ENCODE assay signal across 16 cellular contexts in genomic region chr2:187271825-187272224, GRCh38.
DNase-seq lines count a peak whose midpoint lies in the region; ATAC-seq and TF ChIP-seq lines count a peak whose summit lies in the region.
"Had no signal": no experiment of that assay in that cellular context is flagged by ENCODE, and none has a peak within 500 bp of the region (broad histone marks: within the 10 kb centered on the region; RNA-seq: fewer than 3 reads in every experiment).

No MANE protein-coding gene starts in this region.

- no peaks in the 10 kb centered on the region for H3F3A ChIP-seq in PC-3 (ENCODE audit: low read length, unreplicated experiment)

- intact Hi-C loops in HCT116 (cut with micrococcal nuclease), result no loop called here
- intact Hi-C loops in PC-3 (cut with micrococcal nuclease), result no loop called here
- intact Hi-C loops in activated CD4-positive, alpha-beta T cell treated with anti-CD3 and anti-CD28 coated beads, Interleukin-2, amount 10 ng/mL, durations not matched to agents 24 days and 14 days (cut with micrococcal nuclease), result no loop called here
- intact Hi-C loops in prostate gland (cut with DNase I), result no loop called here

- no peak overlapping the region for H2AFZ ChIP-seq in HCT116 (ENCODE audit: low read depth, low read length, poor library complexity, severe bottlenecking)
- no peak overlapping the region for H2AFZ ChIP-seq in PC-3 (ENCODE audit: low read length)
- H2AFZ ChIP-seq: GM23248 had no signal

- H3K27me3 ChIP-seq in HCT116 (ENCODE audit: insufficient read depth, low read length) (no peaks in the 10 kb centered on the region), PC-3 (ENCODE audit: low read length) (no peaks in the 10 kb centered on the region), foreskin keratinocyte (no peaks in the 10 kb centered on the region), prostate gland (replicated peaks; ENCODE audit: insufficient read depth) (no peaks in the 10 kb centered on the region)
- H3K27me3 ChIP-seq: BE2C had no signal

- no peaks in the 10 kb centered on the region for H4K20me1 ChIP-seq in HCT116 (ENCODE audit: insufficient read depth)
- no peaks in the 10 kb centered on the region for H4K20me1 ChIP-seq in PC-3 (ENCODE audit: low read length)

- no peaks in the 10 kb centered on the region for H3K79me2 ChIP-seq in HCT116 (ENCODE audit: insufficient read depth, low read length)
- H3K79me2 ChIP-seq in PC-3 (ENCODE audit: low read length), result no peaks in the 10 kb centered on the region

- peak; percentile 49 for ATAC-seq in GM19351 (IDR thresholded peaks at IDR 0.05; ENCODE audit: unreplicated experiment)
- ATAC-seq in HCT116, result peak; percentile 44; the same call in 1 of the 2 replicates
- ATAC-seq in PC-3, result no peak
- peak; percentile 28 for ATAC-seq in foreskin keratinocyte
- no peak for ATAC-seq in GM18870 (IDR thresholded peaks at IDR 0.05; ENCODE audit: unreplicated experiment)
- ATAC-seq: A549, K562 had no signal

- H3K27me3 Mint-ChIP-seq in activated CD4-positive, alpha-beta T cell treated with anti-CD3 and anti-CD28 coated beads, Interleukin-2, amount 10 ng/mL, durations not matched to agents 24 days and 14 days, result no peaks in the 10 kb centered on the region
- H3K27me3 Mint-ChIP-seq: CD4-positive, alpha-beta memory T cell had no signal

- H3K9me3 ChIP-seq in HCT116 (ENCODE audit: control insufficient read depth in 1 of 2, insufficient read depth in 1 of 2, low read depth in 1 of 2, low read length in 2 of 2) (no peaks in the 10 kb centered on the region), PC-3 (ENCODE audit: low read length) (no peaks in the 10 kb centered on the region), prostate gland (no peaks in the 10 kb centered on the region)
- H3K9me3 ChIP-seq: A549, BE2C had no signal

- BruUV-seq in HCT116 (replicated peaks; lab: Mats Ljungman, UMichigan) (no TSS peak), PC-3 (replicated peaks; lab: Mats Ljungman, UMichigan) (no TSS peak)

- no peak overlapping the region for H3K4me3 Mint-ChIP-seq in activated CD4-positive, alpha-beta T cell treated with anti-CD3 and anti-CD28 coated beads, Interleukin-2, amount 10 ng/mL, durations not matched to agents 24 days and 14 days
- H3K4me3 Mint-ChIP-seq: CD4-positive, alpha-beta memory T cell; H9 had no signal

- H3K36me3 ChIP-seq in HCT116 (ENCODE audit: control insufficient read depth in 1 of 2, insufficient read depth in 2 of 2, low read length in 2 of 2) (no peaks in the 10 kb centered on the region), PC-3 (ENCODE audit: low read depth, low read length) (no peaks in the 10 kb centered on the region), prostate gland (no peaks in the 10 kb centered on the region)
- H3K36me3 ChIP-seq: BE2C had no signal

- H3K9ac ChIP-seq in HCT116 (ENCODE audit: low read length), result no peak overlapping the region
- H3K9ac ChIP-seq in PC-3 (ENCODE audit: low read length), result no peak overlapping the region
- H3K9ac ChIP-seq: GM23248 had no signal

- H3K27ac ChIP-seq in HCT116 (ENCODE audit: low read depth, low read length) (no peak overlapping the region), PC-3 (ENCODE audit: low read length) (no peak overlapping the region), foreskin keratinocyte (no peak overlapping the region), prostate gland (no peak overlapping the region)
- H3K27ac ChIP-seq: A549, C4-2B, GM23248 had no signal

- H3K4me2 ChIP-seq in HCT116 (ENCODE audit: low read length), result no peak overlapping the region
- no peak overlapping the region for H3K4me2 ChIP-seq in PC-3 (ENCODE audit: low read length)
- H3K4me2 ChIP-seq: A549 had no signal

- DNase-seq in HCT116 (ENCODE audit: low read depth, low spot score) (no peak), PC-3 (no peak), foreskin keratinocyte (no peak), prostate gland (ENCODE audit: low spot score) (no peak)
- DNase-seq in activated CD4-positive, alpha-beta T cell treated with anti-CD3 and anti-CD28 coated beads, Interleukin-2, amount 10 ng/mL, durations not matched to agents 24 days and 14 days, result no peak
- DNase-seq: BE2C; CD4-positive, alpha-beta memory T cell; DND-41; GDM1; GM23248; H9 had no signal

- no peak overlapping the region for H3K27ac Mint-ChIP-seq in activated CD4-positive, alpha-beta T cell treated with anti-CD3 and anti-CD28 coated beads, Interleukin-2, amount 10 ng/mL, durations not matched to agents 24 days and 14 days
- H3K27ac Mint-ChIP-seq: CD4-positive, alpha-beta memory T cell had no signal

- POLR2A ChIA-PET in HCT116 (lab: Charles Lee) (no interaction called here), PC-3 (lab: Charles Lee; ENCODE audit: unreplicated experiment) (no interaction called here)

- H3K4me1 ChIP-seq in HCT116 (ENCODE audit: control insufficient read depth in 1 of 2, insufficient read depth in 2 of 2, low read length in 2 of 2) (no peaks in the 10 kb centered on the region), PC-3 (ENCODE audit: insufficient read depth, low read length) (no peaks in the 10 kb centered on the region), foreskin keratinocyte (no peaks in the 10 kb centered on the region), prostate gland (replicated peaks) (no peaks in the 10 kb centered on the region)
- H3K4me1 ChIP-seq: A549, BE2C had no signal

- TF ChIP-seq POLR2A in HCT116 (IDR thresholded peaks at IDR 0.05; ENCODE audit: borderline replicate concordance, extremely low read depth, insufficient read depth, insufficient read length), result no peak
- no peak for TF ChIP-seq POLR2A in prostate gland (IDR thresholded peaks at IDR 0.05)

- H3K4me1 Mint-ChIP-seq in activated CD4-positive, alpha-beta T cell treated with anti-CD3 and anti-CD28 coated beads, Interleukin-2, amount 10 ng/mL, durations not matched to agents 24 days and 14 days, result no peaks in the 10 kb centered on the region
- H3K4me1 Mint-ChIP-seq: CD4-positive, alpha-beta memory T cell had no signal

- TF ChIP-seq CTCF in HCT116 (IDR thresholded peaks at IDR 0.05 in 2 of 3, conservative IDR thresholded peaks at IDR 0.05 in 1 of 3; ENCODE audit: borderline replicate concordance in 1 of 3, insufficient read depth in 1 of 3, low read depth in 2 of 3, low read length in 2 of 3), result no peak
- TF ChIP-seq CTCF in PC-3 (conservative IDR thresholded peaks at IDR 0.05; ENCODE audit: low read depth, low read length), result 0 out of 2 replicates have a peak, but pooled peaks have one; percentile 12
- peak; percentile 20 for TF ChIP-seq CTCF in foreskin keratinocyte (conservative IDR thresholded peaks at IDR 0.05)
- TF ChIP-seq CTCF in prostate gland (IDR thresholded peaks at IDR 0.05), result no peak

- TF ChIP-seq RAD21 in HCT116 (IDR thresholded peaks at IDR 0.05; ENCODE audit: low read depth), result no peak

- no peaks in the 10 kb centered on the region for H3K36me3 Mint-ChIP-seq in activated CD4-positive, alpha-beta T cell treated with anti-CD3 and anti-CD28 coated beads, Interleukin-2, amount 10 ng/mL, durations not matched to agents 24 days and 14 days (ENCODE audit: low read depth)
- H3K36me3 Mint-ChIP-seq: CD4-positive, alpha-beta memory T cell had no signal

- CTCF ChIA-PET in HCT116 (lab: Charles Lee) (no interaction called here), PC-3 (lab: Charles Lee) (no interaction called here)

- H3K9me3 Mint-ChIP-seq in activated CD4-positive, alpha-beta T cell treated with anti-CD3 and anti-CD28 coated beads, Interleukin-2, amount 10 ng/mL, durations not matched to agents 24 days and 14 days, result no peaks in the 10 kb centered on the region
- H3K9me3 Mint-ChIP-seq: H9 had no signal

- RAD21 ChIA-PET in HCT116 (lab: Charles Lee; ENCODE audit: low non-redundant PET in 1 of 2, low total read pairs in 2 of 2, uncharacterized antibody in 2 of 2, unreplicated experiment in 2 of 2), result no interaction called here

- H3K9me2 ChIP-seq in HCT116 (ENCODE audit: insufficient read depth) (no peaks in the 10 kb centered on the region), PC-3 (replicated peaks; ENCODE audit: low read length) (no peaks in the 10 kb centered on the region)

- no peak overlapping the region for H3K4me3 ChIP-seq in HCT116 (replicated peaks in 1 of 2; ENCODE audit: low read depth in 1 of 2, low read length in 2 of 2)
- H3K4me3 ChIP-seq in PC-3 (ENCODE audit: low read length), result no peak overlapping the region
- no peak overlapping the region for H3K4me3 ChIP-seq in prostate gland
- H3K4me3 ChIP-seq: A549, GM23248, K562 had no signal

TF ChIP-seq in HCT116, 20 proteins besides CTCF, POLR2A, EP300 and RAD21 (continues in another document):
- TF ChIP-seq, protein P1, sequence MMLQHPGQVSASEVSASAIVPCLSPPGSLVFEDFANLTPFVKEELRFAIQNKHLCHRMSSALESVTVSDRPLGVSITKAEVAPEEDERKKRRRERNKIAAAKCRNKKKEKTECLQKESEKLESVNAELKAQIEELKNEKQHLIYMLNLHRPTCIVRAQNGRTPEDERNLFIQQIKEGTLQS (IDR thresholded peaks at IDR 0.05), result no peak
- TF ChIP-seq ELF1 (IDR thresholded peaks at IDR 0.05; ENCODE audit: borderline replicate concordance, low read depth) (no peak), CBX3 (IDR thresholded peaks at IDR 0.05; ENCODE audit: low read depth) (no peak), EGR1 (IDR thresholded peaks at IDR 0.05; ENCODE audit: low read depth) (no peak), FOSL1 (IDR thresholded peaks at IDR 0.05; ENCODE audit: low read depth) (no peak), SP1 (IDR thresholded peaks at IDR 0.05; ENCODE audit: low read depth) (no peak), SRF (IDR thresholded peaks at IDR 0.05; ENCODE audit: low read depth) (no peak), ZBTB33 (IDR thresholded peaks at IDR 0.05; ENCODE audit: extremely low read depth, insufficient replicate concordance, low read length) (no peak), YY1 (IDR thresholded peaks at IDR 0.05; ENCODE audit: extremely low read depth, insufficient replicate concordance, low read depth, low read length) (no peak), ZNF274 (IDR thresholded peaks at IDR 0.05; ENCODE audit: low read depth, low read length) (no peak)
- TF ChIP-seq, protein P2, sequence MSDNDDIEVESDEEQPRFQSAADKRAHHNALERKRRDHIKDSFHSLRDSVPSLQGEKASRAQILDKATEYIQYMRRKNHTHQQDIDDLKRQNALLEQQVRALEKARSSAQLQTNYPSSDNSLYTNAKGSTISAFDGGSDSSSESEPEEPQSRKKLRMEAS (IDR thresholded peaks at IDR 0.05), result no peak

Comparison
In these comparisons a context has a peak if more than half of its experiments do, and no peak if none do; other contexts are left out.
1. ATAC-seq: peak in GM19351 (single experiment), HCT116 (single experiment) and foreskin keratinocyte (single experiment); none in PC-3 (single experiment) and GM18870 (single experiment).
2. CTCF ChIP-seq: peak in PC-3 (single experiment) and foreskin keratinocyte (single experiment); none in HCT116 (0 of 3) and prostate gland (0 of 4).